ENCODE assay signal across 1 cellular context in the genomic region with DNA sequence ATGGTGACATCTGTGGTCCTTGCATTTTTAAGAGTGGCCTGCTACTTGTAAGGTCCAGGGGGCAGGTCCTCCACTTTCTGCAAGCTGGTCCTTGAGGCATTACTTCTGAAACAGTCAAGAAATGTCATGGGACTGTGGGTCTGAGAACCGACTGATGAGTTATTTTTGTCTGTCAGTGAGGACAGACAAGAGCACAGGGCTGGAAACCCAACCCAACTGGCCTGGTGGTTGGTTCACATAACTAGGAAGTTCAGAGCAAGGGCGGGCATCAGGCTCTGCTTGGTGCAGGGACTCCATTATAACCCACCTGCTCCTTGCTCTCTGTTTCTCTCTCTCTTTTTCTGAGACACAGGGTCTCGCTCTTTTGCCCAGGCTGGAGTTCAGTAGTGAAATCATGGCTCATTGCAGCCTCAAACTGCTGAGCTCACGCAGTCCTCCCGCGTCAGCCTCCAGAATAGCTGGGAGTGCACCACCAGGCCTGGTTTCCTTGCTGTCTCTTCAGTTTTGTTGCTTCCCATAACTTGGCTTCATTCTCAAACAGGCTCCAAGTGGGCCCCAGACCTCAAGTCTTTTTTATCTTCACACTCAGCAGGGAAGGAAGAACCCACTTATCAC.
A peak's percentile ranks its signal among the peaks of the same experiment; 100 is the strongest.
TF ChIP-seq lines count a peak whose summit lies in the region.

No MANE protein-coding gene starts in this region.

TF ChIP-seq in HepG2, 621 proteins besides CTCF, POLR2A, EP300 and RAD21 (continued from another document and continues in another):
- TF ChIP-seq, protein P1, sequence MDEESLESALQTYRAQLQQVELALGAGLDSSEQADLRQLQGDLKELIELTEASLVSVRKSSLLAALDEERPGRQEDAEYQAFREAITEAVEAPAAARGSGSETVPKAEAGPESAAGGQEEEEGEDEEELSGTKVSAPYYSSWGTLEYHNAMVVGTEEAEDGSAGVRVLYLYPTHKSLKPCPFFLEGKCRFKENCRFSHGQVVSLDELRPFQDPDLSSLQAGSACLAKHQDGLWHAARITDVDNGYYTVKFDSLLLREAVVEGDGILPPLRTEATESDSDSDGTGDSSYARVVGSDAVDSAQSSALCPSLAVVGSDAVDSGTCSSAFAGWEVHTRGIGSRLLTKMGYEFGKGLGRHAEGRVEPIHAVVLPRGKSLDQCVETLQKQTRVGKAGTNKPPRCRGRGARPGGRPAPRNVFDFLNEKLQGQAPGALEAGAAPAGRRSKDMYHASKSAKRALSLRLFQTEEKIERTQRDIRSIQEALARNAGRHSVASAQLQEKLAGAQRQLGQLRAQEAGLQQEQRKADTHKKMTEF (CRISPR knock-in tag; IDR thresholded peaks at IDR 0.05) = no peak
- TF ChIP-seq ZNF44 (CRISPR knock-in tag; IDR thresholded peaks at IDR 0.05) = no peak
- TF ChIP-seq ZNF598 (CRISPR knock-in tag; IDR thresholded peaks at IDR 0.05; ENCODE audit: borderline replicate concordance) = no peak; the same call in 1 of the 2 replicates
- TF ChIP-seq, protein P2, sequence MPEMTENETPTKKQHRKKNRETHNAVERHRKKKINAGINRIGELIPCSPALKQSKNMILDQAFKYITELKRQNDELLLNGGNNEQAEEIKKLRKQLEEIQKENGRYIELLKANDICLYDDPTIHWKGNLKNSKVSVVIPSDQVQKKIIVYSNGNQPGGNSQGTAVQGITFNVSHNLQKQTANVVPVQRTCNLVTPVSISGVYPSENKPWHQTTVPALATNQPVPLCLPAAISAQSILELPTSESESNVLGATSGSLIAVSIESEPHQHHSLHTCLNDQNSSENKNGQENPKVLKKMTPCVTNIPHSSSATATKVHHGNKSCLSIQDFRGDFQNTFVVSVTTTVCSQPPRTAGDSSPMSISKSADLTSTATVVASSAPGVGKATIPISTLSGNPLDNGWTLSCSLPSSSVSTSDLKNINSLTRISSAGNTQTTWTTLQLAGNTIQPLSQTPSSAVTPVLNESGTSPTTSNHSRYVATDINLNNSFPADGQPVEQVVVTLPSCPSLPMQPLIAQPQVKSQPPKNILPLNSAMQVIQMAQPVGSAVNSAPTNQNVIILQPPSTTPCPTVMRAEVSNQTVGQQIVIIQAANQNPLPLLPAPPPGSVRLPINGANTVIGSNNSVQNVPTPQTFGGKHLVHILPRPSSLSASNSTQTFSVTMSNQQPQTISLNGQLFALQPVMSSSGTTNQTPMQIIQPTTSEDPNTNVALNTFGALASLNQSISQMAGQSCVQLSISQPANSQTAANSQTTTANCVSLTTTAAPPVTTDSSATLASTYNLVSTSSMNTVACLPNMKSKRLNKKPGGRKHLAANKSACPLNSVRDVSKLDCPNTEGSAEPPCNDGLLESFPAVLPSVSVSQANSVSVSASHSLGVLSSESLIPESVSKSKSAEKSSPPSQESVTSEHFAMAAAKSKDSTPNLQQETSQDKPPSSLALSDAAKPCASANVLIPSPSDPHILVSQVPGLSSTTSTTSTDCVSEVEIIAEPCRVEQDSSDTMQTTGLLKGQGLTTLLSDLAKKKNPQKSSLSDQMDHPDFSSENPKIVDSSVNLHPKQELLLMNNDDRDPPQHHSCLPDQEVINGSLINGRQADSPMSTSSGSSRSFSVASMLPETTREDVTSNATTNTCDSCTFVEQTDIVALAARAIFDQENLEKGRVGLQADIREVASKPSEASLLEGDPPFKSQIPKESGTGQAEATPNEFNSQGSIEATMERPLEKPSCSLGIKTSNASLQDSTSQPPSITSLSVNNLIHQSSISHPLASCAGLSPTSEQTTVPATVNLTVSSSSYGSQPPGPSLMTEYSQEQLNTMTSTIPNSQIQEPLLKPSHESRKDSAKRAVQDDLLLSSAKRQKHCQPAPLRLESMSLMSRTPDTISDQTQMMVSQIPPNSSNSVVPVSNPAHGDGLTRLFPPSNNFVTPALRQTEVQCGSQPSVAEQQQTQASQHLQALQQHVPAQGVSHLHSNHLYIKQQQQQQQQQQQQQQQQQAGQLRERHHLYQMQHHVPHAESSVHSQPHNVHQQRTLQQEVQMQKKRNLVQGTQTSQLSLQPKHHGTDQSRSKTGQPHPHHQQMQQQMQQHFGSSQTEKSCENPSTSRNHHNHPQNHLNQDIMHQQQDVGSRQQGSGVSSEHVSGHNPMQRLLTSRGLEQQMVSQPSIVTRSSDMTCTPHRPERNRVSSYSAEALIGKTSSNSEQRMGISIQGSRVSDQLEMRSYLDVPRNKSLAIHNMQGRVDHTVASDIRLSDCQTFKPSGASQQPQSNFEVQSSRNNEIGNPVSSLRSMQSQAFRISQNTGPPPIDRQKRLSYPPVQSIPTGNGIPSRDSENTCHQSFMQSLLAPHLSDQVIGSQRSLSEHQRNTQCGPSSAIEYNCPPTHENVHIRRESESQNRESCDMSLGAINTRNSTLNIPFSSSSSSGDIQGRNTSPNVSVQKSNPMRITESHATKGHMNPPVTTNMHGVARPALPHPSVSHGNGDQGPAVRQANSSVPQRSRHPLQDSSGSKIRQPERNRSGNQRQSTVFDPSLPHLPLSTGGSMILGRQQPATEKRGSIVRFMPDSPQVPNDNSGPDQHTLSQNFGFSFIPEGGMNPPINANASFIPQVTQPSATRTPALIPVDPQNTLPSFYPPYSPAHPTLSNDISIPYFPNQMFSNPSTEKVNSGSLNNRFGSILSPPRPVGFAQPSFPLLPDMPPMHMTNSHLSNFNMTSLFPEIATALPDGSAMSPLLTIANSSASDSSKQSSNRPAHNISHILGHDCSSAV (CRISPR knock-in tag; IDR thresholded peaks at IDR 0.05; ENCODE audit: borderline replicate concordance) = no peak
- TF ChIP-seq, protein P3, sequence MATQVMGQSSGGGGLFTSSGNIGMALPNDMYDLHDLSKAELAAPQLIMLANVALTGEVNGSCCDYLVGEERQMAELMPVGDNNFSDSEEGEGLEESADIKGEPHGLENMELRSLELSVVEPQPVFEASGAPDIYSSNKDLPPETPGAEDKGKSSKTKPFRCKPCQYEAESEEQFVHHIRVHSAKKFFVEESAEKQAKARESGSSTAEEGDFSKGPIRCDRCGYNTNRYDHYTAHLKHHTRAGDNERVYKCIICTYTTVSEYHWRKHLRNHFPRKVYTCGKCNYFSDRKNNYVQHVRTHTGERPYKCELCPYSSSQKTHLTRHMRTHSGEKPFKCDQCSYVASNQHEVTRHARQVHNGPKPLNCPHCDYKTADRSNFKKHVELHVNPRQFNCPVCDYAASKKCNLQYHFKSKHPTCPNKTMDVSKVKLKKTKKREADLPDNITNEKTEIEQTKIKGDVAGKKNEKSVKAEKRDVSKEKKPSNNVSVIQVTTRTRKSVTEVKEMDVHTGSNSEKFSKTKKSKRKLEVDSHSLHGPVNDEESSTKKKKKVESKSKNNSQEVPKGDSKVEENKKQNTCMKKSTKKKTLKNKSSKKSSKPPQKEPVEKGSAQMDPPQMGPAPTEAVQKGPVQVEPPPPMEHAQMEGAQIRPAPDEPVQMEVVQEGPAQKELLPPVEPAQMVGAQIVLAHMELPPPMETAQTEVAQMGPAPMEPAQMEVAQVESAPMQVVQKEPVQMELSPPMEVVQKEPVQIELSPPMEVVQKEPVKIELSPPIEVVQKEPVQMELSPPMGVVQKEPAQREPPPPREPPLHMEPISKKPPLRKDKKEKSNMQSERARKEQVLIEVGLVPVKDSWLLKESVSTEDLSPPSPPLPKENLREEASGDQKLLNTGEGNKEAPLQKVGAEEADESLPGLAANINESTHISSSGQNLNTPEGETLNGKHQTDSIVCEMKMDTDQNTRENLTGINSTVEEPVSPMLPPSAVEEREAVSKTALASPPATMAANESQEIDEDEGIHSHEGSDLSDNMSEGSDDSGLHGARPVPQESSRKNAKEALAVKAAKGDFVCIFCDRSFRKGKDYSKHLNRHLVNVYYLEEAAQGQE (IDR thresholded peaks at IDR 0.05; ENCODE audit: borderline replicate concordance in 1 of 2, low read depth in 1 of 2, low read length in 2 of 2) = 0 out of 4 replicates have a peak, but pooled peaks of 1 of the 2 experiments have one; percentile 26
- no peak for TF ChIP-seq CREB1 (IDR thresholded peaks at IDR 0.05)
- no peak for TF ChIP-seq CREB1 (CRISPR knock-in tag; IDR thresholded peaks at IDR 0.05)
- TF ChIP-seq, protein P4, sequence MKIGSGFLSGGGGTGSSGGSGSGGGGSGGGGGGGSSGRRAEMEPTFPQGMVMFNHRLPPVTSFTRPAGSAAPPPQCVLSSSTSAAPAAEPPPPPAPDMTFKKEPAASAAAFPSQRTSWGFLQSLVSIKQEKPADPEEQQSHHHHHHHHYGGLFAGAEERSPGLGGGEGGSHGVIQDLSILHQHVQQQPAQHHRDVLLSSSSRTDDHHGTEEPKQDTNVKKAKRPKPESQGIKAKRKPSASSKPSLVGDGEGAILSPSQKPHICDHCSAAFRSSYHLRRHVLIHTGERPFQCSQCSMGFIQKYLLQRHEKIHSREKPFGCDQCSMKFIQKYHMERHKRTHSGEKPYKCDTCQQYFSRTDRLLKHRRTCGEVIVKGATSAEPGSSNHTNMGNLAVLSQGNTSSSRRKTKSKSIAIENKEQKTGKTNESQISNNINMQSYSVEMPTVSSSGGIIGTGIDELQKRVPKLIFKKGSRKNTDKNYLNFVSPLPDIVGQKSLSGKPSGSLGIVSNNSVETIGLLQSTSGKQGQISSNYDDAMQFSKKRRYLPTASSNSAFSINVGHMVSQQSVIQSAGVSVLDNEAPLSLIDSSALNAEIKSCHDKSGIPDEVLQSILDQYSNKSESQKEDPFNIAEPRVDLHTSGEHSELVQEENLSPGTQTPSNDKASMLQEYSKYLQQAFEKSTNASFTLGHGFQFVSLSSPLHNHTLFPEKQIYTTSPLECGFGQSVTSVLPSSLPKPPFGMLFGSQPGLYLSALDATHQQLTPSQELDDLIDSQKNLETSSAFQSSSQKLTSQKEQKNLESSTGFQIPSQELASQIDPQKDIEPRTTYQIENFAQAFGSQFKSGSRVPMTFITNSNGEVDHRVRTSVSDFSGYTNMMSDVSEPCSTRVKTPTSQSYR (CRISPR knock-in tag; IDR thresholded peaks at IDR 0.05; ENCODE audit: borderline replicate concordance) = no peak
- TF ChIP-seq ARNTL (CRISPR knock-in tag; IDR thresholded peaks at IDR 0.05) = no peak
- TF ChIP-seq, protein P5, sequence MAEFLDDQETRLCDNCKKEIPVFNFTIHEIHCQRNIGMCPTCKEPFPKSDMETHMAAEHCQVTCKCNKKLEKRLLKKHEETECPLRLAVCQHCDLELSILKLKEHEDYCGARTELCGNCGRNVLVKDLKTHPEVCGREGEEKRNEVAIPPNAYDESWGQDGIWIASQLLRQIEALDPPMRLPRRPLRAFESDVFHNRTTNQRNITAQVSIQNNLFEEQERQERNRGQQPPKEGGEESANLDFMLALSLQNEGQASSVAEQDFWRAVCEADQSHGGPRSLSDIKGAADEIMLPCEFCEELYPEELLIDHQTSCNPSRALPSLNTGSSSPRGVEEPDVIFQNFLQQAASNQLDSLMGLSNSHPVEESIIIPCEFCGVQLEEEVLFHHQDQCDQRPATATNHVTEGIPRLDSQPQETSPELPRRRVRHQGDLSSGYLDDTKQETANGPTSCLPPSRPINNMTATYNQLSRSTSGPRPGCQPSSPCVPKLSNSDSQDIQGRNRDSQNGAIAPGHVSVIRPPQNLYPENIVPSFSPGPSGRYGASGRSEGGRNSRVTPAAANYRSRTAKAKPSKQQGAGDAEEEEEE (CRISPR knock-in tag; IDR thresholded peaks at IDR 0.05; ENCODE audit: borderline replicate concordance) = no peak
- TF ChIP-seq ZNF564 (CRISPR knock-in tag; IDR thresholded peaks at IDR 0.05) = no peak
- TF ChIP-seq, protein P6, sequence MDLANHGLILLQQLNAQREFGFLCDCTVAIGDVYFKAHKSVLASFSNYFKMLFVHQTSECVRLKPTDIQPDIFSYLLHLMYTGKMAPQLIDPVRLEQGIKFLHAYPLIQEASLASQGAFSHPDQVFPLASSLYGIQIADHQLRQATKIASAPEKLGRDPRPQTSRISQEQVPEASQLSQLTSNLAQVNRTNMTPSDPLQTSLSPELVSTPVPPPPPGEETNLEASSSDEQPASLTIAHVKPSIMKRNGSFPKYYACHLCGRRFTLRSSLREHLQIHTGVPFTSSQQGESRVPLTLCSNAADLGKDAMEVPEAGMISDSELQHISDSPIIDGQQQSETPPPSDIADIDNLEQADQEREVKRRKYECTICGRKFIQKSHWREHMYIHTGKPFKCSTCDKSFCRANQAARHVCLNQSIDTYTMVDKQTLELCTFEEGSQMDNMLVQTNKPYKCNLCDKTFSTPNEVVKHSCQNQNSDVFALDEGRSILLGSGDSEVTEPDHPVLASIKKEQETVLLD (CRISPR knock-in tag; IDR thresholded peaks at IDR 0.05; ENCODE audit: low read depth) = peak; percentile 14; the same call in 1 of the 2 replicates
- TF ChIP-seq SRSF1 (optimal IDR thresholded peaks at IDR 0.05; ENCODE audit: low read depth, low read length) = peak; percentile 82
- TF ChIP-seq, protein P7, sequence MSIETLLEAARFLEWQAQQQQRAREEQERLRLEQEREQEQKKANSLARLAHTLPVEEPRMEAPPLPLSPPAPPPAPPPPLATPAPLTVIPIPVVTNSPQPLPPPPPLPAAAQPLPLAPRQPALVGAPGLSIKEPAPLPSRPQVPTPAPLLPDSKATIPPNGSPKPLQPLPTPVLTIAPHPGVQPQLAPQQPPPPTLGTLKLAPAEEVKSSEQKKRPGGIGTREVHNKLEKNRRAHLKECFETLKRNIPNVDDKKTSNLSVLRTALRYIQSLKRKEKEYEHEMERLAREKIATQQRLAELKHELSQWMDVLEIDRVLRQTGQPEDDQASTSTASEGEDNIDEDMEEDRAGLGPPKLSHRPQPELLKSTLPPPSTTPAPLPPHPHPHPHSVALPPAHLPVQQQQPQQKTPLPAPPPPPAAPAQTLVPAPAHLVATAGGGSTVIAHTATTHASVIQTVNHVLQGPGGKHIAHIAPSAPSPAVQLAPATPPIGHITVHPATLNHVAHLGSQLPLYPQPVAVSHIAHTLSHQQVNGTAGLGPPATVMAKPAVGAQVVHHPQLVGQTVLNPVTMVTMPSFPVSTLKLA (IDR thresholded peaks at IDR 0.05) = no peak
- no peak for TF ChIP-seq PCBP2 (optimal IDR thresholded peaks at IDR 0.05; ENCODE audit: low read depth, low read length, poor library complexity, severe bottlenecking)
- TF ChIP-seq MTF1 (CRISPR knock-in tag; IDR thresholded peaks at IDR 0.05) = no peak
- TF ChIP-seq, protein P8, sequence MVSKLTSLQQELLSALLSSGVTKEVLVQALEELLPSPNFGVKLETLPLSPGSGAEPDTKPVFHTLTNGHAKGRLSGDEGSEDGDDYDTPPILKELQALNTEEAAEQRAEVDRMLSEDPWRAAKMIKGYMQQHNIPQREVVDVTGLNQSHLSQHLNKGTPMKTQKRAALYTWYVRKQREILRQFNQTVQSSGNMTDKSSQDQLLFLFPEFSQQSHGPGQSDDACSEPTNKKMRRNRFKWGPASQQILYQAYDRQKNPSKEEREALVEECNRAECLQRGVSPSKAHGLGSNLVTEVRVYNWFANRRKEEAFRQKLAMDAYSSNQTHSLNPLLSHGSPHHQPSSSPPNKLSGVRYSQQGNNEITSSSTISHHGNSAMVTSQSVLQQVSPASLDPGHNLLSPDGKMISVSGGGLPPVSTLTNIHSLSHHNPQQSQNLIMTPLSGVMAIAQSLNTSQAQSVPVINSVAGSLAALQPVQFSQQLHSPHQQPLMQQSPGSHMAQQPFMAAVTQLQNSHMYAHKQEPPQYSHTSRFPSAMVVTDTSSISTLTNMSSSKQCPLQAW (CRISPR knock-in tag; IDR thresholded peaks at IDR 0.05) = no peak
- TF ChIP-seq KLF16 (CRISPR knock-in tag; IDR thresholded peaks at IDR 0.05) = no peak
- no peak for TF ChIP-seq XBP1 (CRISPR knock-in tag; IDR thresholded peaks at IDR 0.05)
- TF ChIP-seq HOXA5 (CRISPR knock-in tag; IDR thresholded peaks at IDR 0.05) = no peak
- 0 out of 2 replicates have a peak, but pooled peaks have one; percentile 11 for TF ChIP-seq ZNF230 (CRISPR knock-in tag; IDR thresholded peaks at IDR 0.05)
- TF ChIP-seq ZNF282 (IDR thresholded peaks at IDR 0.05; ENCODE audit: partially characterized antibody) = no peak
